In the genomic region with DNA sequence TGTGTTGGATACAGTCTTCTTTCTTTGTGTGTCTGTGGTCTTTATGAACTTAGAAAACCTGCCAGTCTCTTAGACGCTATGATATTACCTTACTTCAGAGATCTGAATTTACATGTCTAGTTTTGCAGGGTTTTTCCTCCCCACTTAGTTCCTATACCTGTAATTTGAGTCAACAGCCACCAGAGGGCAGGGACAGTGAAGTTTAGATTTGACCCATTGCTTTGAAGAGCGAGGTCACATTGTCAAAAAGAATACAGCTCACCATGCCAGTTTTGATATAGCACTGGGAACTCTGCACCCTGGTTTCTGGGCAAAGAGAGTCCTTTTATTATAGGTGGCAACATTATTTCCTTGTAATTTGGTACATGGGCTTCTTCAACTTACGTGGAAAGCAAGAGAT, we compare ENCODE assay signal across 12 cellular contexts.
DNase-seq lines count a peak whose midpoint lies in the region; ATAC-seq and TF ChIP-seq lines count a peak whose summit lies in the region.
"Had no signal": no experiment of that assay in that cellular context is flagged by ENCODE, and none has a peak within 500 bp of the region (broad histone marks: within the 10 kb centered on the region; RNA-seq: fewer than 3 reads in every experiment).

No MANE protein-coding gene starts in this region.

- H3K4me1 ChIP-seq in psoas muscle, result peaks cover 29% of the 10 kb centered on the region

- peak; percentile 54 for TF ChIP-seq CTCF in chondrocyte (IDR thresholded peaks at IDR 0.05)
- TF ChIP-seq CTCF in psoas muscle (IDR thresholded peaks at IDR 0.05), result peak; percentile 31

- DNase-seq in NCI-H1417 (lab: John Stamatoyannopoulos, UW) (peak in 2 of 3 experiments; percentile 47 to 58), NCI-H1417 treated with DMSO at 0.1 percent for 48 hours (lab: John Stamatoyannopoulos, UW) (no peak), NCI-H146 treated with DMSO at 0.1 percent for 48 hours (lab: John Stamatoyannopoulos, UW; ENCODE audit: unreplicated experiment) (peak; percentile 67), chondrocyte (ENCODE audit: low spot score) (no peak), psoas muscle (no peak), mesenteric fat pad (ENCODE audit: low spot score) (no peak)
- no peak for DNase-seq in activated naive CD8-positive, alpha-beta T cell treated with anti-CD3 and anti-CD28 coated beads for 36 hours
- DNase-seq: HCEC 1CT, left colon, NCI-H226 had no signal

- H3K9me3 Mint-ChIP-seq in chondrocyte (ENCODE audit: low read depth), result peaks cover 5% of the 10 kb centered on the region
- peaks cover 5% of the 10 kb centered on the region for H3K9me3 Mint-ChIP-seq in activated naive CD8-positive, alpha-beta T cell treated with anti-CD3 and anti-CD28 coated beads for 36 hours
- H3K9me3 Mint-ChIP-seq: activated naive CD4-positive, alpha-beta T cell treated with anti-CD3 and anti-CD28 coated beads, Interleukin-2, amount 50 U/mL, for 24 hours had no signal

- ATAC-seq in psoas muscle (no peak), GM21526 (IDR thresholded peaks at IDR 0.05; ENCODE audit: low FRiP score, unreplicated experiment) (no peak)
- ATAC-seq: left colon had no signal

- H3K27me3 ChIP-seq in psoas muscle (ENCODE audit: insufficient read depth in 3 of 3, low read length in 2 of 3), result no peaks in the 10 kb centered on the region

- intact Hi-C loops in psoas muscle (cut with DNase I), result loop anchor here in 1 of 2 donors (10.0 kb wide), 1 partner anchor 63 kb away; no protein-coding TSS in a partner anchor

- H3K27ac Mint-ChIP-seq in chondrocyte (ENCODE audit: unreplicated experiment), result no peak overlapping the region
- H3K27ac Mint-ChIP-seq in activated naive CD8-positive, alpha-beta T cell treated with anti-CD3 and anti-CD28 coated beads for 36 hours, result no peak overlapping the region
- H3K27ac Mint-ChIP-seq: activated naive CD4-positive, alpha-beta T cell treated with anti-CD3 and anti-CD28 coated beads, Interleukin-2, amount 50 U/mL, for 24 hours had no signal

- H3K27ac ChIP-seq in psoas muscle, result no peak overlapping the region

- H3K36me3 Mint-ChIP-seq in chondrocyte (ENCODE audit: low read depth), result no peaks in the 10 kb centered on the region
- no peaks in the 10 kb centered on the region for H3K36me3 Mint-ChIP-seq in activated naive CD8-positive, alpha-beta T cell treated with anti-CD3 and anti-CD28 coated beads for 36 hours
- H3K36me3 Mint-ChIP-seq: activated naive CD4-positive, alpha-beta T cell treated with anti-CD3 and anti-CD28 coated beads, Interleukin-2, amount 50 U/mL, for 24 hours had no signal

- no peak overlapping the region for H3K4me3 ChIP-seq in psoas muscle

- peaks cover 10% of the 10 kb centered on the region for H3K27me3 Mint-ChIP-seq in chondrocyte (ENCODE audit: low read depth)
- no peaks in the 10 kb centered on the region for H3K27me3 Mint-ChIP-seq in activated naive CD8-positive, alpha-beta T cell treated with anti-CD3 and anti-CD28 coated beads for 36 hours

- no peaks in the 10 kb centered on the region for H3K4me1 Mint-ChIP-seq in chondrocyte (ENCODE audit: low read depth)
- H3K4me1 Mint-ChIP-seq in activated naive CD8-positive, alpha-beta T cell treated with anti-CD3 and anti-CD28 coated beads for 36 hours, result no peaks in the 10 kb centered on the region
- H3K4me1 Mint-ChIP-seq: activated naive CD4-positive, alpha-beta T cell treated with anti-CD3 and anti-CD28 coated beads, Interleukin-2, amount 50 U/mL, for 24 hours had no signal

- WGBS in psoas muscle, 3 donors, result 71 to 85% (median 76%) methylated on average over 3 of the region's 3 CpGs

- H3K9me3 ChIP-seq in psoas muscle, result no peaks in the 10 kb centered on the region

- no peak overlapping the region for H3K4me3 Mint-ChIP-seq in chondrocyte (ENCODE audit: unreplicated experiment)
- no peak overlapping the region for H3K4me3 Mint-ChIP-seq in activated naive CD8-positive, alpha-beta T cell treated with anti-CD3 and anti-CD28 coated beads for 36 hours
- H3K4me3 Mint-ChIP-seq: activated naive CD4-positive, alpha-beta T cell treated with anti-CD3 and anti-CD28 coated beads, Interleukin-2, amount 50 U/mL, for 24 hours had no signal

- no peaks in the 10 kb centered on the region for H3K36me3 ChIP-seq in psoas muscle (ENCODE audit: insufficient read depth in 1 of 2, low read depth in 1 of 2)

Comparison
In these comparisons a context has a peak if more than half of its experiments do, and no peak if none do; other contexts are left out.
1. DNase-seq: peak in NCI-H1417 (2 of 3) and NCI-H146 treated with DMSO at 0.1 percent for 48 hours (single experiment); none in NCI-H1417 treated with DMSO at 0.1 percent for 48 hours (single experiment), chondrocyte (single experiment), psoas muscle (0 of 2), mesenteric fat pad (single experiment) and activated naive CD8-positive, alpha-beta T cell treated with anti-CD3 and anti-CD28 coated beads for 36 hours (single experiment).